In the genomic region with DNA sequence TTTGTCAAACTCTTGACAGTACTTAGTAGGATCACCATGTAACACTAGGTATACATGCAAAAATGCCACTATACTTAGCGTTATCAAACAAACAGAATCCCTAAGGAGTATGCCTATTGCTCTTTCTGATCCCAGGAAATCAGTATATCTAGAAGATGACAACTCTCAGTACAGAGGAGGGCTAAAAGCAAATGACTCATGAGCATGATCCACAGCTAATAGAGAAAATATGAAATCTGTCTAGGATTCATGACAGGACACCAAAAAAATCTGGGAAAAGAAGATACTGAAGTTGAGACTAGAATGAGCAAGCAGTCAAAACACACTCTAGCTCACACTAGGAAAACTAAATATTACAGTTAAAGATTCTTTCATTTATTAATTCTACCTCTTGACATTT, we compare ENCODE assay signal across 9 cellular contexts.
DNase-seq lines count a peak whose midpoint lies in the region; ATAC-seq and TF ChIP-seq lines count a peak whose summit lies in the region.
"Had no signal": no experiment of that assay in that cellular context is flagged by ENCODE, and none has a peak within 500 bp of the region (broad histone marks: within the 10 kb centered on the region; RNA-seq: fewer than 3 reads in every experiment).

No MANE protein-coding gene starts in this region.

- peak overlapping the region in 1 of 2 experiments; percentile 96; a peak in 2 of 4 replicates for H3K27ac ChIP-seq in SK-N-SH (ENCODE audit: low read depth in 2 of 2, low read length in 1 of 2)
- no peak overlapping the region for H3K27ac ChIP-seq in effector memory CD4-positive, alpha-beta T cell (ENCODE audit: insufficient read depth, low read length, poor library complexity, severe bottlenecking)
- peak overlapping the region; percentile 49 for H3K27ac ChIP-seq in osteoblast (ENCODE audit: low read depth, low read length)
- H3K27ac ChIP-seq in caudate nucleus (ENCODE audit: low read depth, low read length) = no peak overlapping the region

- H3K9me3 Mint-ChIP-seq in activated CD4-positive, alpha-beta T cell treated with anti-CD3 and anti-CD28 coated beads, Interleukin-2, amount 10 ng/mL, durations not matched to agents 7 days and 5 days = peaks cover 7% of the 10 kb centered on the region

- no peak for DNase-seq in activated CD4-positive, alpha-beta T cell treated with anti-CD3 and anti-CD28 coated beads, Interleukin-2, amount 10 ng/mL, durations not matched to agents 7 days and 5 days
- DNase-seq in activated CD4-positive, alpha-beta T cell treated with anti-CD3 and anti-CD28 coated beads, Interleukin-2, amount 50 U/mL, for 48 hours = no peak
- DNase-seq in SK-N-SH (no peak), osteoblast (ENCODE audit: insufficient read length, low spot score, missing footprints) (peak; percentile 58), mucosa of gallbladder (ENCODE audit: low spot score) (no peak), caudate nucleus (lab: John Stamatoyannopoulos, UW) (no peak)
- no peak for DNase-seq in effector memory CD4-positive, alpha-beta T cell
- DNase-seq: retina had no signal

- TF ChIP-seq CTCF in SK-N-SH (IDR thresholded peaks at IDR 0.05) (no peak), osteoblast (IDR thresholded peaks at IDR 0.05; ENCODE audit: extremely low read depth, low read depth, low read length) (no peak)

- POLR2A ChIA-PET in activated CD4-positive, alpha-beta T cell treated with anti-CD3 and anti-CD28 coated beads, Interleukin-2, amount 10 ng/mL, durations not matched to agents 7 days and 5 days (lab: Charles Lee) = no interaction called here
- POLR2A ChIA-PET in SK-N-SH (lab: Yijun Ruan, JAX) = no interaction called here

- H2AFZ ChIP-seq in SK-N-SH (ENCODE audit: low read depth) (no peak overlapping the region), osteoblast (ENCODE audit: low read length) (no peak overlapping the region)

- 15% methylated on average over 1 of the region's 1 CpG for WGBS in SK-N-SH (ENCODE audit: low lambda C conversion rate)

- no peak overlapping the region for H3K4me3 ChIP-seq in SK-N-SH (ENCODE audit: low read depth in 2 of 2, low read length in 1 of 2)
- H3K4me3 ChIP-seq in effector memory CD4-positive, alpha-beta T cell (ENCODE audit: insufficient read depth, low read depth, low read length, poor library complexity, severe bottlenecking) = peak overlapping the region; percentile 62
- H3K4me3 ChIP-seq in osteoblast (ENCODE audit: insufficient read depth, low read length) = no peak overlapping the region

- ATAC-seq in activated CD4-positive, CD25-positive, alpha-beta regulatory T cell treated with anti-CD3 and anti-CD28 coated beads, Interleukin-2, amount 50 U/mL, for 24 hours = no peak

- peaks cover 16% of the 10 kb centered on the region; the same call in 1 of the 2 replicates for H3K79me2 ChIP-seq in SK-N-SH (ENCODE audit: insufficient read depth)
- H3K79me2 ChIP-seq in osteoblast (ENCODE audit: insufficient read depth, low read length) = no peaks in the 10 kb centered on the region

- peaks cover 36% of the 10 kb centered on the region for H3F3A ChIP-seq in SK-N-SH (replicated peaks; ENCODE audit: insufficient read depth)

- CTCF ChIA-PET in activated CD4-positive, alpha-beta T cell treated with anti-CD3 and anti-CD28 coated beads, Interleukin-2, amount 10 ng/mL, durations not matched to agents 7 days and 5 days (lab: Charles Lee) = interaction anchor here (0.6 to 4.2 kb wide), 4 partner anchors 9 to 46 kb away, joined by 3 to 19 read pairs (median 5); no protein-coding TSS in a partner anchor
- CTCF ChIA-PET in SK-N-SH (lab: Yijun Ruan, JAX) = no interaction called here

- H3K4me1 ChIP-seq in SK-N-SH (ENCODE audit: control insufficient read depth in 1 of 2, insufficient read depth in 2 of 2, low read depth in 1 of 2, low read length in 1 of 2) = peaks cover 0 to 20% of the 10 kb centered on the region in 2 experiments; a peak in 3 of 4 replicates
- peaks cover 29% of the 10 kb centered on the region for H3K4me1 ChIP-seq in effector memory CD4-positive, alpha-beta T cell (ENCODE audit: control insufficient read depth, insufficient read depth, low read length, poor library complexity, severe bottlenecking)
- H3K4me1 ChIP-seq in osteoblast (ENCODE audit: insufficient read depth, low read length) = peaks cover 22% of the 10 kb centered on the region

- H3K9me3 ChIP-seq in SK-N-SH (no peaks in the 10 kb centered on the region), osteoblast (ENCODE audit: low read depth, low read length) (no peaks in the 10 kb centered on the region)
- no peaks in the 10 kb centered on the region for H3K9me3 ChIP-seq in effector memory CD4-positive, alpha-beta T cell (ENCODE audit: control insufficient read depth, low read length)

- peaks cover 69% of the 10 kb centered on the region for H3K36me3 Mint-ChIP-seq in activated CD4-positive, alpha-beta T cell treated with anti-CD3 and anti-CD28 coated beads, Interleukin-2, amount 10 ng/mL, durations not matched to agents 7 days and 5 days (ENCODE audit: low read depth)

- H3K27me3 ChIP-seq in SK-N-SH (ENCODE audit: insufficient read depth) (no peaks in the 10 kb centered on the region), osteoblast (ENCODE audit: insufficient read depth, low read length) (no peaks in the 10 kb centered on the region)
- no peaks in the 10 kb centered on the region for H3K27me3 ChIP-seq in effector memory CD4-positive, alpha-beta T cell (replicated peaks; ENCODE audit: control insufficient read depth, insufficient read depth, low read length, poor library complexity, severe bottlenecking)

- H3K36me3 ChIP-seq in SK-N-SH (replicated peaks in 1 of 2; ENCODE audit: control insufficient read depth in 1 of 2, insufficient read depth in 2 of 2, low read length in 1 of 2) (peaks cover 0 to 8% of the 10 kb centered on the region in 2 experiments), osteoblast (ENCODE audit: insufficient read depth, low read length) (no peaks in the 10 kb centered on the region)
- no peaks in the 10 kb centered on the region for H3K36me3 ChIP-seq in effector memory CD4-positive, alpha-beta T cell (ENCODE audit: control insufficient read depth, insufficient read depth, low read length)

- H3K9me2 ChIP-seq in SK-N-SH = no peaks in the 10 kb centered on the region

- peak overlapping the region; percentile 40; the same call in 1 of the 2 replicates for H3K9ac ChIP-seq in SK-N-SH

- no peaks in the 10 kb centered on the region for H3K27me3 Mint-ChIP-seq in activated CD4-positive, alpha-beta T cell treated with anti-CD3 and anti-CD28 coated beads, Interleukin-2, amount 10 ng/mL, durations not matched to agents 7 days and 5 days

- TF ChIP-seq EP300 in SK-N-SH (IDR thresholded peaks at IDR 0.05; ENCODE audit: borderline replicate concordance in 1 of 2, low read depth in 1 of 2, low read length in 1 of 2) = peak in 1 of 2 experiments; percentile 62; a peak in 1 of 4 replicates

- no peaks in the 10 kb centered on the region for H4K20me1 ChIP-seq in SK-N-SH (ENCODE audit: insufficient read depth)
- H4K20me1 ChIP-seq in osteoblast (ENCODE audit: insufficient read depth, low read length) = no peaks in the 10 kb centered on the region

- H3K4me1 Mint-ChIP-seq in activated CD4-positive, alpha-beta T cell treated with anti-CD3 and anti-CD28 coated beads, Interleukin-2, amount 10 ng/mL, durations not matched to agents 7 days and 5 days = peaks cover 74% of the 10 kb centered on the region

- H3K4me2 ChIP-seq in SK-N-SH (peak overlapping the region; percentile 61), osteoblast (ENCODE audit: insufficient read depth, low read length) (peak overlapping the region; percentile 4)

- H3K27ac Mint-ChIP-seq in activated CD4-positive, alpha-beta T cell treated with anti-CD3 and anti-CD28 coated beads, Interleukin-2, amount 10 ng/mL, durations not matched to agents 7 days and 5 days = no peak overlapping the region

- no peak for TF ChIP-seq RAD21 in SK-N-SH (IDR thresholded peaks at IDR 0.05; ENCODE audit: low read length)

- peak overlapping the region; percentile 49 for H3K4me3 Mint-ChIP-seq in activated CD4-positive, alpha-beta T cell treated with anti-CD3 and anti-CD28 coated beads, Interleukin-2, amount 10 ng/mL, durations not matched to agents 7 days and 5 days

TF ChIP-seq in SK-N-SH, 30 proteins besides CTCF, POLR2A, EP300 and RAD21 (continues in another document):
- no peak for TF ChIP-seq GATA2 (CRISPR knock-in tag; IDR thresholded peaks at IDR 0.05)
- peak; percentile 92 for TF ChIP-seq JUND (IDR thresholded peaks at IDR 0.05)
- no peak for TF ChIP-seq SMC3 (IDR thresholded peaks at IDR 0.05; ENCODE audit: low read depth, low read length)
- TF ChIP-seq NFIC (IDR thresholded peaks at IDR 0.05; ENCODE audit: borderline replicate concordance) = no peak; the same call in 1 of the 2 replicates
- TF ChIP-seq, protein P1, sequence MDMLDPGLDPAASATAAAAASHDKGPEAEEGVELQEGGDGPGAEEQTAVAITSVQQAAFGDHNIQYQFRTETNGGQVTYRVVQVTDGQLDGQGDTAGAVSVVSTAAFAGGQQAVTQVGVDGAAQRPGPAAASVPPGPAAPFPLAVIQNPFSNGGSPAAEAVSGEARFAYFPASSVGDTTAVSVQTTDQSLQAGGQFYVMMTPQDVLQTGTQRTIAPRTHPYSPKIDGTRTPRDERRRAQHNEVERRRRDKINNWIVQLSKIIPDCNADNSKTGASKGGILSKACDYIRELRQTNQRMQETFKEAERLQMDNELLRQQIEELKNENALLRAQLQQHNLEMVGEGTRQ (IDR thresholded peaks at IDR 0.05; ENCODE audit: borderline replicate concordance, low read depth, low read length) = no peak
- TF ChIP-seq RCOR1 (IDR thresholded peaks at IDR 0.05; ENCODE audit: low read length) = no peak
- no peak for TF ChIP-seq SIN3A (IDR thresholded peaks at IDR 0.05; ENCODE audit: borderline replicate concordance, low read depth, low read length)
- TF ChIP-seq RFX5 (IDR thresholded peaks at IDR 0.05; ENCODE audit: low read length) = no peak
- TF ChIP-seq MEF2A (IDR thresholded peaks at IDR 0.05; ENCODE audit: borderline replicate concordance, low read depth) = no peak
- TF ChIP-seq, protein P2, sequence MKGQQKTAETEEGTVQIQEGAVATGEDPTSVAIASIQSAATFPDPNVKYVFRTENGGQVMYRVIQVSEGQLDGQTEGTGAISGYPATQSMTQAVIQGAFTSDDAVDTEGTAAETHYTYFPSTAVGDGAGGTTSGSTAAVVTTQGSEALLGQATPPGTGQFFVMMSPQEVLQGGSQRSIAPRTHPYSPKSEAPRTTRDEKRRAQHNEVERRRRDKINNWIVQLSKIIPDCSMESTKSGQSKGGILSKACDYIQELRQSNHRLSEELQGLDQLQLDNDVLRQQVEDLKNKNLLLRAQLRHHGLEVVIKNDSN (IDR thresholded peaks at IDR 0.05; ENCODE audit: borderline replicate concordance, low read depth) = no peak
- no peak for TF ChIP-seq EZH2phosphoT487 (IDR thresholded peaks at IDR 0.05; ENCODE audit: borderline replicate concordance, low read depth)
- no peak for TF ChIP-seq GABPA (IDR thresholded peaks at IDR 0.05; ENCODE audit: low read depth)
- no peak for TF ChIP-seq NRF1 (IDR thresholded peaks at IDR 0.05; ENCODE audit: low read depth, low read length)
- no peak for TF ChIP-seq FOXM1 (IDR thresholded peaks at IDR 0.05; ENCODE audit: low read depth)
- no peak for TF ChIP-seq FOXJ3 (CRISPR knock-in tag; IDR thresholded peaks at IDR 0.05)
- peak; percentile 12; the same call in 1 of the 2 replicates for TF ChIP-seq RXRA (IDR thresholded peaks at IDR 0.05; ENCODE audit: borderline replicate concordance, low read depth)
